19 cellular contexts compared by ENCODE assay signal in genomic region chr2:175903384-175903936, GRCh38.
"Had no signal": no experiment of that assay in that cellular context is flagged by ENCODE, and none has a peak within 500 bp of the region (broad histone marks: within the 10 kb centered on the region; RNA-seq: fewer than 3 reads in every experiment).

No MANE protein-coding gene starts in this region.

- H3K4me1 ChIP-seq: gastroesophageal sphincter, neural progenitor cell, suprapubic skin, upper lobe of right lung had no signal

- ATAC-seq: activated CD4-positive, alpha-beta T cell treated with anti-CD3 and anti-CD28 coated beads for 36 hours; activated CD8-positive, alpha-beta T cell treated with anti-CD3 and anti-CD28 coated beads for 36 hours; activated naive CD4-positive, alpha-beta T cell treated with anti-CD3 and anti-CD28 coated beads, Interleukin-2, amount 50 U/mL, for 72 hours; gastroesophageal sphincter; sciatic nerve; stimulated activated naive CD8-positive, alpha-beta T cell treated with anti-CD3 and anti-CD28 coated beads, Interleukin-15, Interleukin-2, amounts not matched to agents 100 U/mL and 50 U/mL, for 24 hours; upper lobe of right lung had no signal

- H3K9ac ChIP-seq: neural progenitor cell had no signal

- H3K4me3 ChIP-seq: cardiac muscle cell, dorsolateral prefrontal cortex, gastroesophageal sphincter, heart right ventricle, lung, neural progenitor cell, suprapubic skin, upper lobe of right lung had no signal

- H3K9me3 ChIP-seq: gastroesophageal sphincter, heart right ventricle, suprapubic skin, upper lobe of right lung had no signal

- H3K27ac ChIP-seq: cardiac muscle cell, dorsolateral prefrontal cortex, gastroesophageal sphincter, heart right ventricle, neural progenitor cell, suprapubic skin, upper lobe of right lung had no signal

- H3K36me3 ChIP-seq: cardiac muscle cell, gastroesophageal sphincter, heart right ventricle, neural progenitor cell, suprapubic skin, upper lobe of right lung had no signal

- DNase-seq: activated CD4-positive, alpha-beta T cell treated with anti-CD3 and anti-CD28 coated beads for 36 hours; activated CD8-positive, alpha-beta memory T cell treated with anti-CD3 and anti-CD28 coated beads, Interleukin-2, amount 50 U/mL, for 4 hours; activated CD8-positive, alpha-beta T cell treated with anti-CD3 and anti-CD28 coated beads for 36 hours; activated effector memory CD4-positive, alpha-beta T cell treated with anti-CD3 and anti-CD28 coated beads, Interleukin-2, amount 50 U/mL, for 16 hours; activated T-cell treated with anti-CD3 and anti-CD28 coated beads, Interleukin-2, amount 50 U/mL, for 48 hours; dorsolateral prefrontal cortex; endodermal cell; erythroblast; heart right ventricle; stimulated activated naive CD8-positive, alpha-beta T cell treated with anti-CD3 and anti-CD28 coated beads, Interleukin-15, Interleukin-2, amounts not matched to agents 100 U/mL and 50 U/mL, for 24 hours; upper lobe of right lung had no signal

- FAIRE-seq: islet of Langerhans had no signal
